1 cellular context compared by ENCODE assay signal in the genomic region with DNA sequence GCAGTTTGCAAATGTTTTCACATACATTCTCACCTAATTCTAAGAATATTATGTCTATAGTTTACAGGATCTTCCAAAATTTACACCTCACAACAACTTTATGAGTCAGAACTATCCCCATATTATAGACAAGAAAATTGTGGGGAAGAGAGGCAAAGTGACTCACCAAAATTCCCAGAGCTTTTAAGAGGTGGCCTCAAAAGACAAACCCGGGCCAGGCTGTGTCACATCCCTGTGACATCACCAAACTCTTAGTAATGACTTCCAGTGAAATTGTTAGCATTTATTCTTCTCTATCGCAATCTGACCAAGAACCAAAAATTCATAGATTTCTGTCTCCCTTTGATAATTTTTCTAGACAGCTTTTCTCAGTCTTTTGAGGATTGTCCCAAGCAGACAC.
TF ChIP-seq lines count a peak whose summit lies in the region.

No MANE protein-coding gene starts in this region.

TF ChIP-seq in SK-N-SH treated with all-trans-retinoic acid at 6 μM for 48 hours, 23 proteins besides CTCF, POLR2A, EP300 and RAD21 (continued from another document):
- TF ChIP-seq, protein P1, sequence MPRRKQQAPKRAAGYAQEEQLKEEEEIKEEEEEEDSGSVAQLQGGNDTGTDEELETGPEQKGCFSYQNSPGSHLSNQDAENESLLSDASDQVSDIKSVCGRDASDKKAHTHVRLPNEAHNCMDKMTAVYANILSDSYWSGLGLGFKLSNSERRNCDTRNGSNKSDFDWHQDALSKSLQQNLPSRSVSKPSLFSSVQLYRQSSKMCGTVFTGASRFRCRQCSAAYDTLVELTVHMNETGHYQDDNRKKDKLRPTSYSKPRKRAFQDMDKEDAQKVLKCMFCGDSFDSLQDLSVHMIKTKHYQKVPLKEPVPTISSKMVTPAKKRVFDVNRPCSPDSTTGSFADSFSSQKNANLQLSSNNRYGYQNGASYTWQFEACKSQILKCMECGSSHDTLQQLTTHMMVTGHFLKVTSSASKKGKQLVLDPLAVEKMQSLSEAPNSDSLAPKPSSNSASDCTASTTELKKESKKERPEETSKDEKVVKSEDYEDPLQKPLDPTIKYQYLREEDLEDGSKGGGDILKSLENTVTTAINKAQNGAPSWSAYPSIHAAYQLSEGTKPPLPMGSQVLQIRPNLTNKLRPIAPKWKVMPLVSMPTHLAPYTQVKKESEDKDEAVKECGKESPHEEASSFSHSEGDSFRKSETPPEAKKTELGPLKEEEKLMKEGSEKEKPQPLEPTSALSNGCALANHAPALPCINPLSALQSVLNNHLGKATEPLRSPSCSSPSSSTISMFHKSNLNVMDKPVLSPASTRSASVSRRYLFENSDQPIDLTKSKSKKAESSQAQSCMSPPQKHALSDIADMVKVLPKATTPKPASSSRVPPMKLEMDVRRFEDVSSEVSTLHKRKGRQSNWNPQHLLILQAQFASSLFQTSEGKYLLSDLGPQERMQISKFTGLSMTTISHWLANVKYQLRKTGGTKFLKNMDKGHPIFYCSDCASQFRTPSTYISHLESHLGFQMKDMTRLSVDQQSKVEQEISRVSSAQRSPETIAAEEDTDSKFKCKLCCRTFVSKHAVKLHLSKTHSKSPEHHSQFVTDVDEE (CRISPR knock-in tag; IDR thresholded peaks at IDR 0.05): no peak
- no peak for TF ChIP-seq ZNF8 (CRISPR knock-in tag; IDR thresholded peaks at IDR 0.05)
- no peak for TF ChIP-seq CSRNP3 (CRISPR knock-in tag; IDR thresholded peaks at IDR 0.05)
- TF ChIP-seq SNAI2 (CRISPR knock-in tag; IDR thresholded peaks at IDR 0.05): no peak
